Comparison of ENCODE assay signal across 17 cellular contexts in the genomic region with DNA sequence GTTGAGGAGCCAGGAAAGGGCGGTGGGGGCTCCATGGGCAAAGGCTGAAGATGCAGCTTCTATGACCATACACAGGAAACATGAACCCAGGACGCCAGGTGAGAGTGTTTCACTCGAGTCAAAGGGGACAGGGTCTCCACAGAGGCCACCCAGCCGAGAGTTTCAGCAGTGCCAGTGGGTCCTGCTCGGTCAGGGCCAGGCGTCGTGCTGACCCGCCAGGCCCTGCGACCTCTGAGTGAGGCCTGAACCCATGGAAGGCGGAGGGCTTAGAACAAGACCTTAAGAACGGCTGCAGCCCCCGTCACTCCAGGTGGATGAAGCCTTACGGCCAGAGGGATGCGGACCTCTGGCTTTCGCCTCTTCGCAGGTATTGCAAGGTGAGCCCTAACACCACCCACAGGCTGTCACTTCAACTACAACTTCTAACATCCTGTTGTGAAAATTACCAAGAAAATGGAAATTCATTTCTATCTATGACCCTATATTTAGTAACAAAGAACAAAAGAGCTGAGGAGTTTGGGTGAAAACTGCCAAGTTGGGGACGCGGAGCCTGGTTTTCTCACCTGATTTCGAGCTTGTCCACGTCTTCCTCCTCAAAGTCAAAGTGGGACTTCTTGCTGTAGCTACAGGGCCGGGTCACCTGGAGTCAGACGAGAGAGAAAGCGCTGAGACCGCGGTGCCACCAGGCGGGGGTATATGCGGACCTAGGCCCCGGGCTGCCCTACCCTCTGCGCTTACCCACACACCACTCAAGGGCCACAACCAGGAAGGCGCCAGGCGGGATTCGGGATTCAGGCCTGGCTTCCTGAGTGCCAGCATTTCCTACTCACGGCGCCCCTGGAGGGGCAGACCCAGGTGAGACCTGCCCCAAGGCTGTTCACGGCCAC. TPM values are rescaled to one million over a fixed set of nuclear protein-coding genes. Genes with fewer than 3 reads are reported as not detected.
DNase-seq lines count a peak whose midpoint lies in the region; ATAC-seq and TF ChIP-seq lines count a peak whose summit lies in the region.
"Had no signal": no experiment of that assay in that cellular context is flagged by ENCODE, and none has a peak within 500 bp of the region (broad histone marks: within the 10 kb centered on the region; RNA-seq: fewer than 3 reads in every experiment).

No MANE protein-coding gene starts in this region.

- no peak for TF ChIP-seq CTCF in neural progenitor cell (IDR thresholded peaks at IDR 0.05)

- no peaks in the 10 kb centered on the region for H3K9me2 ChIP-seq in Karpas-422 (replicated peaks; ENCODE audit: insufficient read depth, low read length)

- H3K9me3 ChIP-seq in Karpas-422 (ENCODE audit: low read length) (no peaks in the 10 kb centered on the region), neural progenitor cell (ENCODE audit: low read depth) (no peaks in the 10 kb centered on the region)

- H3K4me1 Mint-ChIP-seq in activated naive CD8-positive, alpha-beta T cell treated with anti-CD3 and anti-CD28 coated beads, Interleukin-2, amount 50 U/mL, for 24 hours: no peaks in the 10 kb centered on the region
- H3K4me1 Mint-ChIP-seq in neural progenitor cell: peaks cover 22% of the 10 kb centered on the region

- intact Hi-C loops in sciatic nerve (cut with DNase I): no loop called here

- no peaks in the 10 kb centered on the region for H3K27me3 Mint-ChIP-seq in activated naive CD8-positive, alpha-beta T cell treated with anti-CD3 and anti-CD28 coated beads, Interleukin-2, amount 50 U/mL, for 24 hours
- no peaks in the 10 kb centered on the region for H3K27me3 Mint-ChIP-seq in neural progenitor cell (ENCODE audit: insufficient read depth, low read depth)

- H3K27me3 ChIP-seq in Karpas-422 (ENCODE audit: low read length) (no peaks in the 10 kb centered on the region), neural progenitor cell (no peaks in the 10 kb centered on the region)

- no peaks in the 10 kb centered on the region for H3K79me2 ChIP-seq in Karpas-422 (ENCODE audit: low read length)
- H3K79me2 ChIP-seq in neural progenitor cell (ENCODE audit: low read depth): no peaks in the 10 kb centered on the region

- no peak overlapping the region for H3K4me3 Mint-ChIP-seq in activated naive CD8-positive, alpha-beta T cell treated with anti-CD3 and anti-CD28 coated beads, Interleukin-2, amount 50 U/mL, for 24 hours
- H3K4me3 Mint-ChIP-seq in neural progenitor cell: no peak overlapping the region
- H3K4me3 Mint-ChIP-seq: neural crest cell; T-helper 1 cell treated with Interleukin-12 subunit alpha and Interleukin-12 subunit beta and Interleukin-4 antibody, amounts not matched to agents 30 μg/mL and 1 μg/mL, for 36 hours had no signal

- peaks cover 23% of the 10 kb centered on the region for H3K4me1 ChIP-seq in Karpas-422 (ENCODE audit: low read length)
- H3K4me1 ChIP-seq in neural progenitor cell: peaks cover 13% of the 10 kb centered on the region

- H3K4me2 ChIP-seq in Karpas-422 (ENCODE audit: low read depth, low read length, poor library complexity, severe bottlenecking) (peak overlapping the region; percentile 62), neural progenitor cell (no peak overlapping the region)

- H3K36me3 ChIP-seq in Karpas-422 (ENCODE audit: insufficient read depth, low read length): no peaks in the 10 kb centered on the region
- H3K36me3 ChIP-seq in neural progenitor cell: no peaks in the 10 kb centered on the region

- no peaks in the 10 kb centered on the region for H3K9me3 Mint-ChIP-seq in activated naive CD8-positive, alpha-beta T cell treated with anti-CD3 and anti-CD28 coated beads, Interleukin-2, amount 50 U/mL, for 24 hours
- no peaks in the 10 kb centered on the region for H3K9me3 Mint-ChIP-seq in neural progenitor cell
- H3K9me3 Mint-ChIP-seq: neural crest cell; T-helper 1 cell treated with Interleukin-12 subunit alpha and Interleukin-12 subunit beta and Interleukin-4 antibody, amounts not matched to agents 30 μg/mL and 1 μg/mL, for 36 hours had no signal

- peak overlapping the region; percentile 54 for H3K27ac Mint-ChIP-seq in activated naive CD8-positive, alpha-beta T cell treated with anti-CD3 and anti-CD28 coated beads, Interleukin-2, amount 50 U/mL, for 24 hours
- peak overlapping the region; percentile 83 for H3K27ac Mint-ChIP-seq in neural progenitor cell
- H3K27ac Mint-ChIP-seq: T-helper 1 cell treated with Interleukin-12 subunit alpha and Interleukin-12 subunit beta and Interleukin-4 antibody, amounts not matched to agents 30 μg/mL and 1 μg/mL, for 36 hours had no signal

- H3K36me3 Mint-ChIP-seq in activated naive CD8-positive, alpha-beta T cell treated with anti-CD3 and anti-CD28 coated beads, Interleukin-2, amount 50 U/mL, for 24 hours (ENCODE audit: low read depth): peaks cover 25% of the 10 kb centered on the region
- peaks cover 10% of the 10 kb centered on the region for H3K36me3 Mint-ChIP-seq in neural progenitor cell

- DNase-seq in Karpas-422 (no peak), neural progenitor cell (ENCODE audit: low spot score) (no peak), sciatic nerve (ENCODE audit: low spot score) (no peak), HPDE6-E6E7 (ENCODE audit: extremely low spot score) (no peak)
- DNase-seq in activated naive CD8-positive, alpha-beta T cell treated with anti-CD3 and anti-CD28 coated beads, Interleukin-2, amount 50 U/mL, for 24 hours: no peak
- DNase-seq: activated CD4-positive, CD25-positive, alpha-beta regulatory T cell treated with anti-CD3 and anti-CD28 coated beads, Interleukin-2, amount 50 U/mL, for 72 hours; cerebellar nuclear complex; DMS79; H7; NCI-H1105; NCI-H748 treated with DMSO at 0.1 percent for 48 hours; retina had no signal

- no peaks in the 10 kb centered on the region for H3F3A ChIP-seq in neural progenitor cell (ENCODE audit: low read depth)

- H4K20me1 ChIP-seq in Karpas-422 (ENCODE audit: insufficient read depth, low read depth, low read length) (no peaks in the 10 kb centered on the region), neural progenitor cell (ENCODE audit: low read depth) (no peaks in the 10 kb centered on the region)

- peak overlapping the region; percentile 56; the same call in 1 of the 2 replicates for H3K9ac ChIP-seq in Karpas-422 (ENCODE audit: low read length)
- no peak overlapping the region for H3K9ac ChIP-seq in neural progenitor cell

- no peak overlapping the region for H3K27ac ChIP-seq in Karpas-422 (ENCODE audit: low read length)
- no peak overlapping the region for H3K27ac ChIP-seq in neural progenitor cell
- H3K27ac ChIP-seq: C4-2B had no signal

- H3K4me3 ChIP-seq in Karpas-422 (ENCODE audit: low read length): no peak overlapping the region
- no peak overlapping the region for H3K4me3 ChIP-seq in neural progenitor cell

- ATAC-seq in GM18511 (IDR thresholded peaks at IDR 0.05; ENCODE audit: unreplicated experiment): peak; percentile 3
- no peak for ATAC-seq in activated naive CD8-positive, alpha-beta T cell treated with anti-CD3 and anti-CD28 coated beads, Interleukin-2, amount 50 U/mL, for 24 hours
- ATAC-seq in HG02678 (IDR thresholded peaks at IDR 0.05; ENCODE audit: unreplicated experiment): no peak
- ATAC-seq in sciatic nerve: no peak

- H2AFZ ChIP-seq in Karpas-422 (ENCODE audit: low read length) (peak overlapping the region; percentile 86; the same call in 1 of the 2 replicates), neural progenitor cell (replicated peaks) (no peak overlapping the region)

RNA-seq across cellular contexts. Expression of a gene that starts 50.1 kb away (rescaled TPM):
- total RNA-seq in Karpas-422 (2014; rRNA removed; shearing (Covaris generic); ENCODE audit: low replicate concordance): not detected in 2 replicates
- total RNA-seq in neural progenitor cell (ENCODE audit: low replicate concordance): not detected in 2 replicates
- 3.6 TPM for total RNA-seq in sciatic nerve
- total RNA-seq: H7 had no signal
